8 cellular contexts compared by ENCODE assay signal in genomic region chr1:27603962-27604578, GRCh38. TPM values are rescaled to one million over a fixed set of nuclear protein-coding genes. Genes with fewer than 3 reads are reported as not detected.
DNase-seq lines count a peak whose midpoint lies in the region; ATAC-seq, FAIRE-seq and TF ChIP-seq lines count a peak whose summit lies in the region.

Gene AHDC1, minus strand, starts transcription at chr1:27604144. Its CDS starts 52,029 bp downstream, at chr1:27552115.

- peaks cover 34% of the 10 kb centered on the region for H3K4me1 Mint-ChIP-seq in central memory CD8-positive, alpha-beta T cell

- DNase-seq in GM12891 (ENCODE audit: insufficient read length, low spot score) (peak; percentile 96), NCI-H446 treated with DMSO at 0.1 percent for 48 hours (lab: John Stamatoyannopoulos, UW) (peak; percentile 74), keratinocyte (ENCODE audit: low read depth, low spot score) (no peak)
- DNase-seq in activated CD4-positive, CD25-positive, alpha-beta regulatory T cell treated with anti-CD3 and anti-CD28 coated beads, Interleukin-2, amount 50 U/mL, for 72 hours: peak; percentile 92
- DNase-seq in central memory CD8-positive, alpha-beta T cell (ENCODE audit: low spot score in 2 of 2): peak; percentile 86 to 89
- DNase-seq in stimulated activated CD4-positive, alpha-beta T cell treated with anti-CD3 and anti-CD28 coated beads, Interleukin-12 subunit alpha, Interleukin-12 subunit beta, amount 100 ng/mL, for 24 hours (ENCODE audit: low read depth in 2 of 2): peak; percentile 71 to 88

- H3K36me3 ChIP-seq in keratinocyte (ENCODE audit: control insufficient read depth in 2 of 2, extremely low read depth in 1 of 2, insufficient read depth in 2 of 2, low read length in 2 of 2): no peaks in the 10 kb centered on the region

- peak within 1 kb of the TSS; percentile 76 for H2AFZ ChIP-seq in keratinocyte (ENCODE audit: control insufficient read depth, low read length)

- peak within 1 kb of the TSS; percentile 62 for H3K4me2 ChIP-seq in keratinocyte (ENCODE audit: control insufficient read depth, extremely low read depth, insufficient read depth, low read depth, low read length)

- H3K4me1 ChIP-seq in keratinocyte (ENCODE audit: control insufficient read depth, extremely low read depth, insufficient read depth, low read length): peaks cover 42% of the 10 kb centered on the region

- H3K9me1 ChIP-seq in keratinocyte (ENCODE audit: control insufficient read depth, extremely low read depth, insufficient read depth, low read length): no peaks in the 10 kb centered on the region

- no peaks in the 10 kb centered on the region for H3K27me3 ChIP-seq in keratinocyte (ENCODE audit: control insufficient read depth, extremely low read depth, insufficient read depth, low read length)

- peak within 1 kb of the TSS; percentile 49 for H3K27ac ChIP-seq in keratinocyte (ENCODE audit: control insufficient read depth, insufficient read depth, low read length)

- TF ChIP-seq POLR2A in GM12891 (IDR thresholded peaks at IDR 0.05; ENCODE audit: low read depth, low read length): no peak

- no peaks in the 10 kb centered on the region for H3K9me3 Mint-ChIP-seq in central memory CD8-positive, alpha-beta T cell

- H3K79me2 ChIP-seq in keratinocyte (ENCODE audit: control insufficient read depth, insufficient read depth, low read length): peaks cover 40% of the 10 kb centered on the region

- peak within 1 kb of the TSS; percentile 82 for H3K9ac ChIP-seq in keratinocyte (ENCODE audit: control insufficient read depth, extremely low read depth, insufficient read depth, low read length)

- peak in 1 of 3 experiments; percentile 9 for TF ChIP-seq CTCF in keratinocyte (optimal IDR thresholded peaks at IDR 0.05 in 1 of 3, IDR thresholded peaks at IDR 0.05 in 1 of 3, conservative IDR thresholded peaks at IDR 0.05 in 1 of 3; ENCODE audit: extremely low read depth in 1 of 3, insufficient read depth in 2 of 3, low read length in 3 of 3)

- peak; percentile 93 for FAIRE-seq in GM12891 (lab: Jason Lieb, UNC)
- no peak for FAIRE-seq in keratinocyte (lab: Jason Lieb, UNC)

- ATAC-seq in HG03135 (IDR thresholded peaks at IDR 0.05; ENCODE audit: unreplicated experiment) (peak; percentile 41), GM18511 (IDR thresholded peaks at IDR 0.05; ENCODE audit: unreplicated experiment) (no peak)
- ATAC-seq in central memory CD8-positive, alpha-beta T cell (replicated peaks; ENCODE audit: extremely low read depth, poor library complexity, severe bottlenecking): peak; percentile 91

- peaks cover 15% of the 10 kb centered on the region for H4K20me1 ChIP-seq in keratinocyte (ENCODE audit: control insufficient read depth, extremely low read depth, insufficient read depth, low read length)

- peak within 1 kb of the TSS; percentile 86 for H3K4me3 Mint-ChIP-seq in central memory CD8-positive, alpha-beta T cell

- no peaks in the 10 kb centered on the region for H3K27me3 Mint-ChIP-seq in central memory CD8-positive, alpha-beta T cell

- dilution Hi-C loops in keratinocyte (cut with MboI; ENCODE audit: extremely low pct_ligation_motif_present, low sequenced_read_pairs): no loop called here

- H3K9me3 ChIP-seq in keratinocyte (ENCODE audit: control insufficient read depth, low read depth, low read length): no peaks in the 10 kb centered on the region

- peak within 1 kb of the TSS; percentile 80 for H3K27ac Mint-ChIP-seq in central memory CD8-positive, alpha-beta T cell (ENCODE audit: low read depth)

- H3K36me3 Mint-ChIP-seq in central memory CD8-positive, alpha-beta T cell (ENCODE audit: insufficient read depth): peaks cover 18% of the 10 kb centered on the region

- peak within 1 kb of the TSS; percentile 90 to 94 (median 90) for H3K4me3 ChIP-seq in keratinocyte (ENCODE audit: control insufficient read depth in 2 of 3, extremely low read depth in 1 of 3, insufficient read depth in 2 of 3, low read depth in 1 of 3, low read length in 3 of 3)

TF ChIP-seq in GM12891, 5 proteins besides CTCF, POLR2A, EP300 and RAD21:
- TF ChIP-seq PAX5 (IDR thresholded peaks at IDR 0.05; ENCODE audit: insufficient read depth, low read length, severe bottlenecking) (peak; percentile 72), POLR2AphosphoS5 (IDR thresholded peaks at IDR 0.05; ENCODE audit: low read depth, low read length) (no peak)

RNA-seq across cellular contexts. Expression of gene AHDC1, which starts in this region (rescaled TPM):
- 6.8 TPM for polyA plus RNA-seq in GM12891 (2012; ENCODE audit: low read depth, missing spikeins)
- polyA plus RNA-seq in keratinocyte: 3.9 to 4.2 TPM (median 4.1 TPM) in 3 replicates
- polyA plus RNA-seq in keratinocyte (2011; ENCODE audit: low read depth): 7.2 TPM
- polyA plus RNA-seq in keratinocyte (2011; cell fraction: cytosol; rRNA removed): 3.6 and 5.3 TPM in 2 replicates
- 24.5 and 32.9 TPM in 2 replicates for polyA plus RNA-seq in keratinocyte (2011; cell fraction: nucleus; rRNA removed)
- 13.6 and 18.7 TPM in 2 replicates for polyA plus RNA-seq in keratinocyte (2012; ENCODE audit: low replicate concordance)
- polyA minus RNA-seq in keratinocyte: 7.9 to 15.7 TPM (median 10.4 TPM) in 3 replicates
- polyA minus RNA-seq in keratinocyte (2011; cell fraction: cytosol; rRNA and poly(A)+ RNA removed): 8.8 TPM
- polyA minus RNA-seq in keratinocyte (2011; cell fraction: nucleus; rRNA and poly(A)+ RNA removed): 19.1 and 26.2 TPM in 2 replicates
